ENCODE assay signal across 19 cellular contexts in the genomic region with DNA sequence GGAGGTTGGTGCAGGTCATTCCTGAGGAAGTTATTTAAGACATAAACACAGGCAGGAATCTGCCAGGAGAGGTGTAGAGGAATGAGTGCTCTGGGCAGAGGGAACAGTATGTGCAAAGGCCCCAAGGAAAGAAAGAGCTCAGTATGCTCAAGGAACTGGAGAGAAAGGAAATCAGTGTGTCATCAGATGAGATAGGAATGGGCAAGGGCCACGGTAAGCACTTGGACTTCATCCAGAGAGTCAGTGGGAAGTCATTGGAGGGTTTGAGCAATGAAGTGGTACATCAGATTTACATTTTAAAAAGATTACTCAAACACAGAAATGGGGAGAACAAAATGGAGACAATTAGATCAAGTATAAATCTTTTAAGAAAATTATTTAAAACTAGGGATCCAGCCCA.
A peak's percentile ranks its signal among the peaks of the same experiment; 100 is the strongest.
DNase-seq lines count a peak whose midpoint lies in the region; ATAC-seq and TF ChIP-seq lines count a peak whose summit lies in the region.
"Had no signal": no experiment of that assay in that cellular context is flagged by ENCODE, and none has a peak within 500 bp of the region (broad histone marks: within the 10 kb centered on the region; RNA-seq: fewer than 3 reads in every experiment).

No MANE protein-coding gene starts in this region.

- BruUV-seq in MCF 10A (replicated peaks; lab: Mats Ljungman, UMichigan) (no TSS peak), PC-9 (replicated peaks; lab: Mats Ljungman, UMichigan) (no TSS peak)

- TF ChIP-seq CTCF in MCF 10A (IDR thresholded peaks at IDR 0.05; ENCODE audit: unreplicated experiment) = no peak
- no peak for TF ChIP-seq CTCF in breast epithelium (IDR thresholded peaks at IDR 0.05)
- TF ChIP-seq CTCF in VCaP (conservative IDR thresholded peaks at IDR 0.05) = no peak
- no peak for TF ChIP-seq CTCF in fibroblast of mammary gland (conservative IDR thresholded peaks at IDR 0.05; ENCODE audit: control insufficient read depth, insufficient read depth, low read depth, low read length)
- TF ChIP-seq CTCF in upper lobe of left lung (IDR thresholded peaks at IDR 0.05) = no peak
- no peak for TF ChIP-seq CTCF in PC-9 (conservative IDR thresholded peaks at IDR 0.05)

- no peak for TF ChIP-seq POLR2A in breast epithelium (IDR thresholded peaks at IDR 0.05)
- TF ChIP-seq POLR2A in upper lobe of left lung (IDR thresholded peaks at IDR 0.05) = no peak

- no peak overlapping the region for H3K4me2 ChIP-seq in PC-9
- H3K4me2 ChIP-seq: BLaER1 had no signal

- ATAC-seq in HG03135 (IDR thresholded peaks at IDR 0.05; ENCODE audit: unreplicated experiment) (no peak), upper lobe of left lung (ENCODE audit: low FRiP score in 2 of 2) (no peak), Right ventricle myocardium superior (ENCODE audit: poor library complexity) (no peak)

- H3K27ac ChIP-seq in breast epithelium = no peak overlapping the region
- peak overlapping the region; percentile 88; the same call in 1 of the 2 replicates for H3K27ac ChIP-seq in VCaP
- H3K27ac ChIP-seq in upper lobe of left lung = no peak overlapping the region
- H3K27ac ChIP-seq in PC-9 = no peak overlapping the region
- H3K27ac ChIP-seq: 22Rv1, BLaER1, Peyer's patch had no signal

- no peaks in the 10 kb centered on the region for H3K27me3 Mint-ChIP-seq in MCF 10A (ENCODE audit: insufficient read depth, unreplicated experiment)

- no peak for TF ChIP-seq EP300 in upper lobe of left lung (IDR thresholded peaks at IDR 0.05)

- H3K27me3 ChIP-seq in breast epithelium (no peaks in the 10 kb centered on the region), upper lobe of left lung (no peaks in the 10 kb centered on the region), PC-9 (ENCODE audit: insufficient read depth, low read depth) (no peaks in the 10 kb centered on the region)
- H3K27me3 ChIP-seq: BLaER1, Peyer's patch had no signal

- H3K4me1 ChIP-seq in breast epithelium (no peaks in the 10 kb centered on the region), upper lobe of left lung (peaks cover 0 to 8% (median 2%) of the 10 kb centered on the region in 4 donors), PC-9 (replicated peaks; ENCODE audit: insufficient read depth) (no peaks in the 10 kb centered on the region)
- H3K4me1 ChIP-seq: BLaER1, Peyer's patch had no signal

- H3K36me3 Mint-ChIP-seq in MCF 10A (ENCODE audit: insufficient read depth, unreplicated experiment) = no peaks in the 10 kb centered on the region
- H3K36me3 Mint-ChIP-seq: CD8-positive, alpha-beta memory T cell had no signal

- H3K4me3 Mint-ChIP-seq in MCF 10A (ENCODE audit: unreplicated experiment) = no peak overlapping the region
- H3K4me3 Mint-ChIP-seq: CD8-positive, alpha-beta memory T cell had no signal

- no peak overlapping the region for H3K27ac Mint-ChIP-seq in MCF 10A (ENCODE audit: low read depth, unreplicated experiment)
- H3K27ac Mint-ChIP-seq: CD8-positive, alpha-beta memory T cell had no signal

- intact Hi-C loops in MCF 10A (cut with micrococcal nuclease) = no loop called here
- intact Hi-C loops in breast epithelium (cut with DNase I; ENCODE audit: low total_unique reads) = no loop called here
- intact Hi-C loops in PC-9 (cut with micrococcal nuclease; ENCODE audit: unreplicated experiment) = no loop called here
- intact Hi-C loops in Right ventricle myocardium superior (cut with DNase I) = no loop called here

- H3K9me3 ChIP-seq in breast epithelium (no peaks in the 10 kb centered on the region), upper lobe of left lung (no peaks in the 10 kb centered on the region), PC-9 (ENCODE audit: insufficient read depth, low read depth) (no peaks in the 10 kb centered on the region)
- H3K9me3 ChIP-seq: BLaER1, Peyer's patch had no signal

- H3K4me3 ChIP-seq in breast epithelium (no peak overlapping the region), fibroblast of mammary gland (ENCODE audit: control insufficient read depth, low read depth, low read length) (no peak overlapping the region), upper lobe of left lung (no peak overlapping the region), PC-9 (no peak overlapping the region)
- H3K4me3 ChIP-seq: BLaER1, Peyer's patch had no signal

- H3K4me1 Mint-ChIP-seq in MCF 10A (ENCODE audit: insufficient read depth, unreplicated experiment) = peaks cover 7% of the 10 kb centered on the region
- H3K4me1 Mint-ChIP-seq: CD8-positive, alpha-beta memory T cell had no signal

- CTCF ChIA-PET in MCF 10A (lab: Yijun Ruan, JAX) (no interaction called here), PC-9 (lab: Charles Lee) (no interaction called here)

- H3K79me2 ChIP-seq in PC-9 (ENCODE audit: low read depth) = no peaks in the 10 kb centered on the region

- POLR2A ChIA-PET in MCF 10A (lab: Yijun Ruan, JAX) (no interaction called here), PC-9 (lab: Charles Lee; ENCODE audit: unreplicated experiment) (no interaction called here)

- no peaks in the 10 kb centered on the region for H3K36me3 ChIP-seq in breast epithelium
- H3K36me3 ChIP-seq in upper lobe of left lung = no peaks in the 10 kb centered on the region
- H3K36me3 ChIP-seq in PC-9 (ENCODE audit: low read depth) = no peaks in the 10 kb centered on the region
- H3K36me3 ChIP-seq: BLaER1, Peyer's patch had no signal

- no peaks in the 10 kb centered on the region for H3K9me3 Mint-ChIP-seq in MCF 10A (ENCODE audit: unreplicated experiment)
- H3K9me3 Mint-ChIP-seq: CD8-positive, alpha-beta memory T cell had no signal

- H4K20me1 ChIP-seq in PC-9 (ENCODE audit: insufficient read depth) = no peaks in the 10 kb centered on the region
- H4K20me1 ChIP-seq: BLaER1 had no signal

- no peak overlapping the region for H2AFZ ChIP-seq in PC-9

- H3F3A ChIP-seq in PC-9 (ENCODE audit: insufficient read depth, low read depth) = no peaks in the 10 kb centered on the region

- DNase-seq in MCF 10A (ENCODE audit: unreplicated experiment) (peak; percentile 36), breast epithelium (ENCODE audit: low spot score in 2 of 2) (no peak), fibroblast of mammary gland (ENCODE audit: low read depth) (peak; percentile 49), upper lobe of left lung (no peak), PC-9 (no peak), Right ventricle myocardium superior (no peak)
- DNase-seq: CD8-positive, alpha-beta memory T cell; DND-41; KBM-7; NCI-H1092; NCI-H146; NCI-H2081; NCI-H510A treated with DMSO at 0.1 percent for 48 hours; Peyer's patch; SHP77 treated with DMSO at 0.1 percent for 48 hours had no signal

- H3K9me2 ChIP-seq in PC-9 (ENCODE audit: insufficient read depth) = no peaks in the 10 kb centered on the region

- WGBS in upper lobe of left lung, 2 donors = 45 to 48% methylated on average over 1 of the region's 1 CpG

Comparison
In these comparisons a context has a peak if more than half of its experiments do, and no peak if none do; other contexts are left out.
1. DNase-seq: peak in MCF 10A (single experiment) and fibroblast of mammary gland (single experiment); none in breast epithelium (0 of 2), upper lobe of left lung (0 of 2), PC-9 (0 of 2) and Right ventricle myocardium superior (single experiment).